ENCODE assay signal across 26 cellular contexts in genomic region chr9:116471943-116472506, GRCh38.
A peak's percentile ranks its signal among the peaks of the same experiment; 100 is the strongest.
DNase-seq lines count a peak whose midpoint lies in the region; ATAC-seq and TF ChIP-seq lines count a peak whose summit lies in the region.
"Had no signal": no experiment of that assay in that cellular context is flagged by ENCODE, and none has a peak within 500 bp of the region (broad histone marks: within the 10 kb centered on the region; RNA-seq: fewer than 3 reads in every experiment).

No MANE protein-coding gene starts in this region.

- DNase-seq in cardiac muscle cell (ENCODE audit: low read depth in 1 of 2, low spot score in 1 of 2) (no peak), Right ventricle myocardium inferior (ENCODE audit: missing footprints) (no peak), coronary artery (ENCODE audit: low spot score) (no peak), tibial artery (no peak), GM19238 (ENCODE audit: insufficient read length, low spot score) (no peak), activated gamma-delta T cell (lab: John Stamatoyannopoulos, UW) (no peak), GM13976 (ENCODE audit: low spot score) (no peak)
- DNase-seq: activated CD4-positive, alpha-beta T cell treated with anti-CD3 and anti-CD28 coated beads, Interleukin-2, amount 50 U/mL, for 48 hours; activated effector memory CD4-positive, alpha-beta T cell treated with anti-CD3 and anti-CD28 coated beads, Interleukin-2, amount 50 U/mL, for 16 hours; AML-193; DMS79; effector CD4-positive, alpha-beta T cell; GM23248; MV-4-11; NCI-H187 treated with DMSO at 0.1 percent for 48 hours; NCI-H226; PC-3 had no signal

- H3K4me1 Mint-ChIP-seq in nephron: peaks cover 45% of the 10 kb centered on the region

- peak overlapping the region in 1 of 3 experiments; percentile 9 for H3K4me3 Mint-ChIP-seq in nephron
- H3K4me3 Mint-ChIP-seq: T-helper 1 cell treated with Interleukin-12 subunit alpha and Interleukin-12 subunit beta and Interleukin-4 antibody, amounts not matched to agents 30 μg/mL and 1 μg/mL, for 36 hours had no signal

- no peaks in the 10 kb centered on the region for H3K9me3 ChIP-seq in cardiac muscle cell (ENCODE audit: low read depth)
- no peaks in the 10 kb centered on the region for H3K9me3 ChIP-seq in tibial artery
- H3K9me3 ChIP-seq: adrenal gland, gastroesophageal sphincter, SJSA1, tibial nerve had no signal

- TF ChIP-seq CTCF in cardiac muscle cell (IDR thresholded peaks at IDR 0.05; ENCODE audit: low read depth, low read length): no peak
- TF ChIP-seq CTCF in coronary artery (IDR thresholded peaks at IDR 0.05): no peak
- TF ChIP-seq CTCF in nephron (IDR thresholded peaks at IDR 0.05; ENCODE audit: unreplicated experiment in 3 of 3): no peak
- no peak for TF ChIP-seq CTCF in tibial artery (IDR thresholded peaks at IDR 0.05)
- no peak for TF ChIP-seq CTCF in GM13976 (IDR thresholded peaks at IDR 0.05; ENCODE audit: borderline replicate concordance, control extremely low read depth, extremely low read depth, insufficient read depth, missing control alignments)

- H3K27me3 ChIP-seq in cardiac muscle cell (no peaks in the 10 kb centered on the region), tibial artery (no peaks in the 10 kb centered on the region)
- H3K27me3 ChIP-seq: adrenal gland, gastroesophageal sphincter, SJSA1, tibial nerve had no signal

- H3K4me3 ChIP-seq in cardiac muscle cell (no peak overlapping the region), coronary artery (no peak overlapping the region), tibial artery (no peak overlapping the region)
- H3K4me3 ChIP-seq: adrenal gland, gastroesophageal sphincter, GM23248, SJSA1, tibial nerve had no signal

- H3K27ac Mint-ChIP-seq in nephron: peak overlapping the region; percentile 94 to 99 (median 96)
- H3K27ac Mint-ChIP-seq: T-helper 1 cell treated with Interleukin-12 subunit alpha and Interleukin-12 subunit beta and Interleukin-4 antibody, amounts not matched to agents 30 μg/mL and 1 μg/mL, for 36 hours had no signal

- H3K4me1 ChIP-seq in cardiac muscle cell (ENCODE audit: low read depth): peaks cover 35% of the 10 kb centered on the region
- H3K4me1 ChIP-seq in tibial artery: peaks cover 0 to 19% (median 7%) of the 10 kb centered on the region in 4 donors

- H3K36me3 Mint-ChIP-seq in nephron (ENCODE audit: low read depth): no peaks in the 10 kb centered on the region

- no peak for ATAC-seq in Right ventricle myocardium inferior
- ATAC-seq: esophagus mucosa, gastroesophageal sphincter, PC-3 had no signal

- H3K9me3 Mint-ChIP-seq in nephron: no peaks in the 10 kb centered on the region
- H3K9me3 Mint-ChIP-seq: T-helper 1 cell treated with Interleukin-12 subunit alpha and Interleukin-12 subunit beta and Interleukin-4 antibody, amounts not matched to agents 30 μg/mL and 1 μg/mL, for 36 hours had no signal

- H3K27ac ChIP-seq in cardiac muscle cell (peak overlapping the region; percentile 97), coronary artery (peak overlapping the region; percentile 72 to 77), tibial artery (peak overlapping the region; percentile 61 to 69)
- H3K27ac ChIP-seq: 22Rv1, VCaP had no signal

- H3K36me3 ChIP-seq in cardiac muscle cell (no peaks in the 10 kb centered on the region), tibial artery (no peaks in the 10 kb centered on the region)
- H3K36me3 ChIP-seq: adrenal gland, gastroesophageal sphincter, SJSA1, tibial nerve had no signal

- in situ Hi-C loops in GM13976 (cut with MboI; ENCODE audit: low sequenced_read_pairs, unreplicated experiment): no loop called here

- intact Hi-C loops in Right ventricle myocardium inferior (cut with DNase I) (no loop called here), tibial artery (cut with DNase I; ENCODE audit: low total_unique reads) (no loop called here)

- H3K27me3 Mint-ChIP-seq in nephron (ENCODE audit: low read depth): peaks cover 3% of the 10 kb centered on the region
